Comparison of ENCODE assay signal across 8 cellular contexts in the genomic region with DNA sequence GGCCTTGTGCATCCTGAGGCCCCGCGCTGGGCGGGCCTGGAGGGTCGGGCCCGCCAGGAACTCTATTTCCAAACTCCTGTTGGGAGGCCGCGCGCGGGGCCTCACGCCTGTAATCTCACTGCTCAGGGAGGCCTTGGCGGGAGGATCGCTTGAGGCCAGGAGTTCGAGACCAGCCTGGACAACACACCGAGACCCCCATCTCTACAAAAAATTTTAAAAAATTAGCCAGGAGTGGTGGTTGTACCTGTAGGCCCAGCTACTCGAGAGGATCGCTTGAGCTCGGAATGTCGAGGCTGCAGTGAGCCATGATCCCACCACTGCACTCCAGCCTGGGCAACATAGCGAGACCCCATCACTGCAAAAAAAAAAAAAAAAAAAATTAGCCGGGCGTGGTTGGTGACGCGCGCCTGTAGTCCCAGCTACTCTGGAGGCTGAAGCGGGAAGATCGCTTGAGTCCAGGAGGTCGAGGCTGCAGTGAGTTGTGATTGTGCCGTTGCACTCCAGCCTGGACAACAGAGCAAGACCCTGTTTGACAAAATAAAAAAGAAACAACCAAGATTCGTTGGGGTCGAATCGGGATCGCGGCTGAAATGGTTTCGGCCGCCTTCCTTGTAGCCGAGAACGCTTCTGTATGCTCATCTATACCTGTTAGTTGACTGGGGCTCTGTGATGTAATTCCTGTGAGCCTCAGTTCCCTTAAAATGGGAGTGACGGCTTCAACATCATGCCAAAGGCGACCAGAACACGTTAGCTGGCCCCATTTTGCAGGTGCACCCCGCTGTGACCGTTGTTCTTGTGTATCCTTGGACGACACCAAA. TPM values are rescaled to one million over a fixed set of nuclear protein-coding genes. Genes with fewer than 3 reads are reported as not detected.
A peak's percentile ranks its signal among the peaks of the same experiment; 100 is the strongest.
DNase-seq lines count a peak whose midpoint lies in the region; ATAC-seq lines count a peak whose summit lies in the region.

No MANE protein-coding gene starts in this region.

- H3K36me3 ChIP-seq in ACC112 (ENCODE audit: insufficient read depth, low read length) (no peaks in the 10 kb centered on the region), mucosa of rectum (ENCODE audit: control insufficient read depth in 2 of 2, insufficient read depth in 2 of 2, low read length in 2 of 2) (peaks cover 6 to 28% of the 10 kb centered on the region in 2 donors)

- H3K27ac Mint-ChIP-seq in IgD-negative memory B cell, result peak overlapping the region; percentile 91 to 98 (median 97)

- H3K36me3 Mint-ChIP-seq in IgD-negative memory B cell, result peaks cover 9% of the 10 kb centered on the region

- H3K9ac ChIP-seq in mucosa of rectum (ENCODE audit: low read depth in 1 of 2, low read length in 2 of 2), result peak overlapping the region; percentile 92 to 94

- H3K4me3 Mint-ChIP-seq in IgD-negative memory B cell, result peak overlapping the region; percentile 91 to 98 (median 98)

- H3K79me2 ChIP-seq in ACC112 (ENCODE audit: control insufficient read depth, insufficient read depth, low read length, unreplicated experiment), result peaks cover 85% of the 10 kb centered on the region

- H3K27ac ChIP-seq in ACC112 (ENCODE audit: low read depth, low read length), result peak overlapping the region; percentile 91
- H3K27ac ChIP-seq in caudate nucleus (ENCODE audit: low read depth, low read length), result peak overlapping the region; percentile 100
- H3K27ac ChIP-seq in mucosa of rectum (ENCODE audit: low read depth in 2 of 2, low read length in 2 of 2), result peak overlapping the region; percentile 100

- no peaks in the 10 kb centered on the region for H3K9me3 ChIP-seq in mucosa of rectum (ENCODE audit: control insufficient read depth in 2 of 2, low read length in 2 of 2)

- peaks cover 4% of the 10 kb centered on the region for H3K27me3 Mint-ChIP-seq in IgD-negative memory B cell

- H3K4me3 ChIP-seq in ACC112 (ENCODE audit: low read depth, low read length) (peak overlapping the region; percentile 94), mucosa of rectum (ENCODE audit: low read length in 2 of 2) (peak overlapping the region; percentile 81 to 85)

- H2AFZ ChIP-seq in ACC112 (ENCODE audit: low read length, unreplicated experiment), result no peak overlapping the region

- peaks cover 24% of the 10 kb centered on the region for H3K4me1 ChIP-seq in ACC112 (ENCODE audit: control insufficient read depth, insufficient read depth, low read length, unreplicated experiment)
- peaks cover 58 to 64% of the 10 kb centered on the region in 2 donors for H3K4me1 ChIP-seq in mucosa of rectum (ENCODE audit: control insufficient read depth in 2 of 2, insufficient read depth in 2 of 2, low read length in 2 of 2)

- ATAC-seq in HG02852 (IDR thresholded peaks at IDR 0.05; ENCODE audit: unreplicated experiment), result no peak

- no peaks in the 10 kb centered on the region for H3K9me3 Mint-ChIP-seq in IgD-negative memory B cell

- peaks cover 27 to 53% (median 36%) of the 10 kb centered on the region in 3 donors for H3K4me1 Mint-ChIP-seq in IgD-negative memory B cell

- no peaks in the 10 kb centered on the region for H3K27me3 ChIP-seq in ACC112 (ENCODE audit: insufficient read depth, low read length)
- no peaks in the 10 kb centered on the region for H3K27me3 ChIP-seq in mucosa of rectum (ENCODE audit: control insufficient read depth in 2 of 2, insufficient read depth in 2 of 2, low read length in 2 of 2)

- DNase-seq in caudate nucleus (lab: John Stamatoyannopoulos, UW) (no peak), SW 1271 (lab: John Stamatoyannopoulos, UW) (no peak), amygdala (lab: John Stamatoyannopoulos, UW) (no peak), hepatic stellate cell (ENCODE audit: low spot score) (no peak)

RNA-seq across cellular contexts. Expression of a gene that starts 0.6 kb away (rescaled TPM):
- 37.8 TPM for polyA plus RNA-seq in IgD-negative memory B cell

RNA-seq across cellular contexts. Expression of a gene that starts 1.1 kb away (rescaled TPM):
- polyA plus RNA-seq in IgD-negative memory B cell, result 163 TPM

RNA-seq across cellular contexts. Expression of a gene that starts 11.9 kb away (rescaled TPM):
- 0.15 TPM for polyA plus RNA-seq in IgD-negative memory B cell

RNA-seq across cellular contexts. Expression of a gene that starts 19.0 kb away (rescaled TPM):
- polyA plus RNA-seq in IgD-negative memory B cell, result 4.3 TPM

RNA-seq across cellular contexts. Expression of a gene that starts 44.7 kb away (rescaled TPM):
- polyA plus RNA-seq in IgD-negative memory B cell, result 0.26 TPM
